ENCODE assay signal across 1 cellular context in the genomic region with DNA sequence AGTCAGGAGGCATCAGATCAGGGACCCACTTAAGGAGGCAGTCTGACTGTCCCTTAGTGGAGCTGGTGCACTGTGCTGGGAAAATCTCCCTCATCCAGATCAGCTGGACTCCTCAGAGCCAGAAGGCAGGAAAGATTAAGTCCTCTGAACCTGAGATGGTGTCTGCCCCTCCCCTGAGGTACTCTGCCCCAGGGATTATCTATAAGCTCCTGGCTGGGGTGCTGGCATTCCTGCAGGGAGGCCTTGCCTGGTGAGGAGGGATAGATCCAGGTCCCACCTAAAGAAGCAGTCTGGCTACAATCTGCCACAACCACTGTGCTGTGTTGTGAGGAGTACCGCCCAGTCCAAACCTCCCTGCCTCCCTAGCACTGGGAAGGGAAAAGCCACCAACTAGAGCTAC.
TF ChIP-seq lines count a peak whose summit lies in the region.

No MANE protein-coding gene starts in this region.

TF ChIP-seq in H1, 55 proteins besides CTCF, POLR2A, EP300 and RAD21:
- TF ChIP-seq, protein P1, sequence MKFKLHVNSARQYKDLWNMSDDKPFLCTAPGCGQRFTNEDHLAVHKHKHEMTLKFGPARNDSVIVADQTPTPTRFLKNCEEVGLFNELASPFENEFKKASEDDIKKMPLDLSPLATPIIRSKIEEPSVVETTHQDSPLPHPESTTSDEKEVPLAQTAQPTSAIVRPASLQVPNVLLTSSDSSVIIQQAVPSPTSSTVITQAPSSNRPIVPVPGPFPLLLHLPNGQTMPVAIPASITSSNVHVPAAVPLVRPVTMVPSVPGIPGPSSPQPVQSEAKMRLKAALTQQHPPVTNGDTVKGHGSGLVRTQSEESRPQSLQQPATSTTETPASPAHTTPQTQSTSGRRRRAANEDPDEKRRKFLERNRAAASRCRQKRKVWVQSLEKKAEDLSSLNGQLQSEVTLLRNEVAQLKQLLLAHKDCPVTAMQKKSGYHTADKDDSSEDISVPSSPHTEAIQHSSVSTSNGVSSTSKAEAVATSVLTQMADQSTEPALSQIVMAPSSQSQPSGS (IDR thresholded peaks at IDR 0.05; ENCODE audit: low read length), result no peak
- TF ChIP-seq SRF (IDR thresholded peaks at IDR 0.05; ENCODE audit: low read depth, low read length), result no peak
- no peak for TF ChIP-seq EZH2 (IDR thresholded peaks at IDR 0.05; ENCODE audit: low read depth, low read length, severe bottlenecking)
- no peak for TF ChIP-seq JUN (IDR thresholded peaks at IDR 0.05; ENCODE audit: low read depth, low read length)
- TF ChIP-seq NANOG (IDR thresholded peaks at IDR 0.05; ENCODE audit: insufficient read depth, low read depth, low read length, poor library complexity, severe bottlenecking), result no peak
- no peak for TF ChIP-seq FOSL1 (IDR thresholded peaks at IDR 0.05; ENCODE audit: insufficient read depth, low read depth, low read length)
- TF ChIP-seq BRCA1 (IDR thresholded peaks at IDR 0.05; ENCODE audit: low read depth, low read length), result no peak
- TF ChIP-seq CBX8 (IDR thresholded peaks at IDR 0.05; ENCODE audit: borderline replicate concordance, low read depth, low read length), result no peak
- TF ChIP-seq, protein P2, sequence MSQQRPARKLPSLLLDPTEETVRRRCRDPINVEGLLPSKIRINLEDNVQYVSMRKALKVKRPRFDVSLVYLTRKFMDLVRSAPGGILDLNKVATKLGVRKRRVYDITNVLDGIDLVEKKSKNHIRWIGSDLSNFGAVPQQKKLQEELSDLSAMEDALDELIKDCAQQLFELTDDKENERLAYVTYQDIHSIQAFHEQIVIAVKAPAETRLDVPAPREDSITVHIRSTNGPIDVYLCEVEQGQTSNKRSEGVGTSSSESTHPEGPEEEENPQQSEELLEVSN (IDR thresholded peaks at IDR 0.05), result no peak
